In genomic region chr3:129248286-129248979, GRCh38 we compare ENCODE assay signal across 8 cellular contexts. TPM values are rescaled to one million over a fixed set of nuclear protein-coding genes. Genes with fewer than 3 reads are reported as not detected.
A peak's percentile ranks its signal among the peaks of the same experiment; 100 is the strongest.
DNase-seq lines count a peak whose midpoint lies in the region; ATAC-seq, FAIRE-seq and TF ChIP-seq lines count a peak whose summit lies in the region.

No MANE protein-coding gene starts in this region.

- no peaks in the 10 kb centered on the region for H3K27me3 Mint-ChIP-seq in activated CD4-positive, alpha-beta T cell treated with anti-CD3 and anti-CD28 coated beads, Interleukin-2, amount 10 ng/mL, durations not matched to agents 24 days and 14 days
- no peaks in the 10 kb centered on the region for H3K27me3 Mint-ChIP-seq in activated naive CD8-positive, alpha-beta T cell treated with anti-CD3 and anti-CD28 coated beads for 36 hours

- H3K36me3 ChIP-seq in kidney (ENCODE audit: control insufficient read depth in 1 of 2, insufficient read depth in 2 of 2, low read length in 2 of 2) = peaks cover 14 to 16% of the 10 kb centered on the region in 2 donors
- H3K36me3 ChIP-seq in suprapubic skin = peaks cover 15% of the 10 kb centered on the region

- H3K4me3 Mint-ChIP-seq in activated CD4-positive, alpha-beta T cell treated with anti-CD3 and anti-CD28 coated beads, Interleukin-2, amount 10 ng/mL, durations not matched to agents 24 days and 14 days = peak overlapping the region; percentile 96
- H3K4me3 Mint-ChIP-seq in activated naive CD8-positive, alpha-beta T cell treated with anti-CD3 and anti-CD28 coated beads for 36 hours = peak overlapping the region; percentile 99

- no peak overlapping the region for H3K27ac ChIP-seq in kidney (ENCODE audit: low read depth in 2 of 2, low read length in 2 of 2)
- H3K27ac ChIP-seq in suprapubic skin = peak overlapping the region; percentile 88

- 31% methylated on average over 21 of the region's 21 CpGs for WGBS in suprapubic skin

- no peak for TF ChIP-seq EP300 in suprapubic skin (IDR thresholded peaks at IDR 0.05)

- peaks cover 8 to 13% of the 10 kb centered on the region in 2 donors for H3K4me1 ChIP-seq in kidney (ENCODE audit: control insufficient read depth in 1 of 2, insufficient read depth in 1 of 2, low read depth in 1 of 2, low read length in 2 of 2)
- H3K4me1 ChIP-seq in suprapubic skin = peaks cover 46% of the 10 kb centered on the region

- H3K27me3 ChIP-seq in suprapubic skin = no peaks in the 10 kb centered on the region

- no peak for FAIRE-seq in kidney (lab: Jason Lieb, UNC)

- H3K9me3 ChIP-seq in kidney (ENCODE audit: control insufficient read depth in 1 of 2, low read length in 2 of 2) = no peaks in the 10 kb centered on the region
- no peaks in the 10 kb centered on the region for H3K9me3 ChIP-seq in suprapubic skin

- TF ChIP-seq POLR2A in suprapubic skin (IDR thresholded peaks at IDR 0.05) = no peak

- H3K4me3 ChIP-seq in kidney (ENCODE audit: low read length in 2 of 2) (peak overlapping the region; percentile 99), suprapubic skin (peak overlapping the region; percentile 83)

- peak overlapping the region; percentile 99 for H3K27ac Mint-ChIP-seq in activated CD4-positive, alpha-beta T cell treated with anti-CD3 and anti-CD28 coated beads, Interleukin-2, amount 10 ng/mL, durations not matched to agents 24 days and 14 days
- H3K27ac Mint-ChIP-seq in activated naive CD8-positive, alpha-beta T cell treated with anti-CD3 and anti-CD28 coated beads for 36 hours = peak overlapping the region; percentile 96

- no peak for ATAC-seq in HG02981 (IDR thresholded peaks at IDR 0.05; ENCODE audit: unreplicated experiment)
- ATAC-seq in HG03025 (IDR thresholded peaks at IDR 0.05; ENCODE audit: low FRiP score, unreplicated experiment) = no peak
- no peak for ATAC-seq in HG03571 (IDR thresholded peaks at IDR 0.05; ENCODE audit: unreplicated experiment)

- peaks cover 29% of the 10 kb centered on the region for H3K36me3 Mint-ChIP-seq in activated CD4-positive, alpha-beta T cell treated with anti-CD3 and anti-CD28 coated beads, Interleukin-2, amount 10 ng/mL, durations not matched to agents 24 days and 14 days (ENCODE audit: low read depth)
- H3K36me3 Mint-ChIP-seq in activated naive CD8-positive, alpha-beta T cell treated with anti-CD3 and anti-CD28 coated beads for 36 hours = peaks cover 20% of the 10 kb centered on the region

- peak; percentile 62 for DNase-seq in activated CD4-positive, alpha-beta T cell treated with anti-CD3 and anti-CD28 coated beads, Interleukin-2, amount 10 ng/mL, durations not matched to agents 24 days and 14 days
- no peak for DNase-seq in activated CD4-positive, alpha-beta T cell treated with anti-CD3 and anti-CD28 coated beads, Interleukin-2, amount 50 U/mL, for 1 hour
- no peak for DNase-seq in activated naive CD8-positive, alpha-beta T cell treated with anti-CD3 and anti-CD28 coated beads for 36 hours
- DNase-seq in kidney (no peak), suprapubic skin (ENCODE audit: low spot score in 2 of 2) (no peak)

- intact Hi-C loops in activated CD4-positive, alpha-beta T cell treated with anti-CD3 and anti-CD28 coated beads, Interleukin-2, amount 10 ng/mL, durations not matched to agents 24 days and 14 days (cut with micrococcal nuclease) = loop anchor here (2.0 to 10.0 kb wide), 3 partner anchors 254 to 370 kb away; partner anchors contain the start of genes ACAD9 and CFAP92
- intact Hi-C loops in kidney (cut with DNase I) = no loop called here

- peak overlapping the region in 1 of 2 donors; percentile 99 for H3K9ac ChIP-seq in kidney (ENCODE audit: low read length in 2 of 2)

- no peaks in the 10 kb centered on the region for H3K9me3 Mint-ChIP-seq in activated CD4-positive, alpha-beta T cell treated with anti-CD3 and anti-CD28 coated beads, Interleukin-2, amount 10 ng/mL, durations not matched to agents 24 days and 14 days
- no peaks in the 10 kb centered on the region for H3K9me3 Mint-ChIP-seq in activated naive CD8-positive, alpha-beta T cell treated with anti-CD3 and anti-CD28 coated beads for 36 hours

- no peak for TF ChIP-seq CTCF in kidney (IDR thresholded peaks at IDR 0.05; ENCODE audit: borderline replicate concordance, extremely low read depth, insufficient read depth)
- no peak for TF ChIP-seq CTCF in suprapubic skin (IDR thresholded peaks at IDR 0.05)

- H3K4me1 Mint-ChIP-seq in activated CD4-positive, alpha-beta T cell treated with anti-CD3 and anti-CD28 coated beads, Interleukin-2, amount 10 ng/mL, durations not matched to agents 24 days and 14 days = peaks cover 41% of the 10 kb centered on the region
- H3K4me1 Mint-ChIP-seq in activated naive CD8-positive, alpha-beta T cell treated with anti-CD3 and anti-CD28 coated beads for 36 hours = peaks cover 49% of the 10 kb centered on the region

RNA-seq across cellular contexts. Expression of gene COPG1, which starts 1.0 kb away (rescaled TPM):
- total RNA-seq in activated CD4-positive, alpha-beta T cell treated with anti-CD3 and anti-CD28 coated beads, Interleukin-2, amount 10 ng/mL, durations not matched to agents 24 days and 14 days = 142 and 164 TPM in 2 replicates
- 100 to 1,000 TPM; 128 to 132 TPM for total RNA-seq in activated naive CD8-positive, alpha-beta T cell treated with anti-CD3 and anti-CD28 coated beads for 36 hours
- total RNA-seq in kidney (173 TPM), suprapubic skin (10 to 100 TPM; 77.1 to 95.3 (median 88.6) TPM)
- polyA plus RNA-seq in kidney (ENCODE audit: insufficient read depth, low read depth, low replicate concordance) = 107 TPM

RNA-seq across cellular contexts. Expression of gene HMCES, which starts 30.2 kb away (rescaled TPM):
- 58.3 and 62.6 TPM in 2 replicates for total RNA-seq in activated CD4-positive, alpha-beta T cell treated with anti-CD3 and anti-CD28 coated beads, Interleukin-2, amount 10 ng/mL, durations not matched to agents 24 days and 14 days
- total RNA-seq in activated naive CD8-positive, alpha-beta T cell treated with anti-CD3 and anti-CD28 coated beads for 36 hours = 10 to 100 TPM; 83.6 to 83.7 TPM
- 40.1 TPM for total RNA-seq in kidney
- 37.4 TPM for polyA plus RNA-seq in kidney (ENCODE audit: insufficient read depth, low read depth, low replicate concordance)
- total RNA-seq in suprapubic skin = 10 to 100 TPM; 25.1 to 34.5 (median 32.7) TPM
